ENCODE assay signal across 11 cellular contexts in the genomic region with DNA sequence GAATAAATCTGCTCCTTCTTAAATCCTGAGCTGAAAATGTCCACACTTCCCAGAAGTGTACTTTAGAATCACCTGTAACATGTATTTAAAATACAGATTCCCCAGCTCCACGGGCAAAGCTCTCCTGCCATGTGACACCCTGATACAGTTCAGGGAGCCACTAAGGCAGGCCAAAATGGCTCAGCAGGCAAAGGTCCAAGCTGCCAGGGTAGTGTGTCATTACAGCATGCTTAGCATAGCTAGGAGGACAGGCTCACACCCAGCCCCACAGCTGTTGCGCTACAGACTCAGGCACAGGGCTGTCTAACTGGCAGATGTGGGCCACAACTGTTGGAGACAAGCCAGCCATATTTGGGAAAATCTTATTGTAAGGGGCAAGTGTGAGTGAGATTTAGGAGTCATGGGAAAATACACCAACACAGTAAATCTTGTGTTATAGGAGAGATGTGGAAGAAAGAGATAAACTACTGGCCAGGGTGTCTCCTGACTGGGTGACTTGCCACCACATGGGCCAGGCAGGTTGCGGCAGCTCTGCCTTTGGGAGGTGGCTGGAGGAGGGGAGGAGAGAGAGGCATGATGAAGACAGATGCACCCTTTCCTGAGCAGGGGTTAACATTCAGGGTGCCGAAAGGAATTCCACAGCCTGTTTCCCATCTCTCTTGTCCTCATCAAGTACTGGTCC.
A peak's percentile ranks its signal among the peaks of the same experiment; 100 is the strongest.
DNase-seq lines count a peak whose midpoint lies in the region; ATAC-seq and TF ChIP-seq lines count a peak whose summit lies in the region.
"Had no signal": no experiment of that assay in that cellular context is flagged by ENCODE, and none has a peak within 500 bp of the region (broad histone marks: within the 10 kb centered on the region; RNA-seq: fewer than 3 reads in every experiment).

No MANE protein-coding gene starts in this region.

- no peak overlapping the region for H3K27ac ChIP-seq in coronary artery

- ATAC-seq in left colon (peak; percentile 53), GM21515 (IDR thresholded peaks at IDR 0.05; ENCODE audit: unreplicated experiment) (no peak), GM19328 (IDR thresholded peaks at IDR 0.05; ENCODE audit: unreplicated experiment) (no peak)
- ATAC-seq: effector memory CD8-positive, alpha-beta T cell had no signal

- peak; percentile 90 for DNase-seq in AG08395 (ENCODE audit: low spot score)
- peak; percentile 4 for DNase-seq in HT1080 (ENCODE audit: low read depth)
- DNase-seq in coronary artery (ENCODE audit: low spot score): peak; percentile 75
- DNase-seq in left colon: peak; percentile 25 to 29
- no peak for DNase-seq in DMS53 (lab: John Stamatoyannopoulos, UW)
- no peak for DNase-seq in SHP77 treated with DMSO at 0.1 percent for 48 hours (lab: John Stamatoyannopoulos, UW)
- DNase-seq: activated effector memory CD4-positive, alpha-beta T cell treated with anti-CD3 and anti-CD28 coated beads, Interleukin-2, amount 50 U/mL, for 16 hours; effector memory CD8-positive, alpha-beta T cell; NCI-H524 had no signal

- no peak overlapping the region for H3K4me3 ChIP-seq in coronary artery

- no peak for TF ChIP-seq CTCF in coronary artery (IDR thresholded peaks at IDR 0.05)

- intact Hi-C loops in left colon (cut with DNase I, micrococcal nuclease): no loop called here

Comparison
In these comparisons a context has a peak if more than half of its experiments do, and no peak if none do; other contexts are left out.
1. DNase-seq: peak in AG08395 (single experiment), HT1080 (single experiment), coronary artery (single experiment) and left colon (2 of 2); none in DMS53 (single experiment) and SHP77 treated with DMSO at 0.1 percent for 48 hours (single experiment).